Comparison of ENCODE assay signal across 8 cellular contexts in the genomic region with DNA sequence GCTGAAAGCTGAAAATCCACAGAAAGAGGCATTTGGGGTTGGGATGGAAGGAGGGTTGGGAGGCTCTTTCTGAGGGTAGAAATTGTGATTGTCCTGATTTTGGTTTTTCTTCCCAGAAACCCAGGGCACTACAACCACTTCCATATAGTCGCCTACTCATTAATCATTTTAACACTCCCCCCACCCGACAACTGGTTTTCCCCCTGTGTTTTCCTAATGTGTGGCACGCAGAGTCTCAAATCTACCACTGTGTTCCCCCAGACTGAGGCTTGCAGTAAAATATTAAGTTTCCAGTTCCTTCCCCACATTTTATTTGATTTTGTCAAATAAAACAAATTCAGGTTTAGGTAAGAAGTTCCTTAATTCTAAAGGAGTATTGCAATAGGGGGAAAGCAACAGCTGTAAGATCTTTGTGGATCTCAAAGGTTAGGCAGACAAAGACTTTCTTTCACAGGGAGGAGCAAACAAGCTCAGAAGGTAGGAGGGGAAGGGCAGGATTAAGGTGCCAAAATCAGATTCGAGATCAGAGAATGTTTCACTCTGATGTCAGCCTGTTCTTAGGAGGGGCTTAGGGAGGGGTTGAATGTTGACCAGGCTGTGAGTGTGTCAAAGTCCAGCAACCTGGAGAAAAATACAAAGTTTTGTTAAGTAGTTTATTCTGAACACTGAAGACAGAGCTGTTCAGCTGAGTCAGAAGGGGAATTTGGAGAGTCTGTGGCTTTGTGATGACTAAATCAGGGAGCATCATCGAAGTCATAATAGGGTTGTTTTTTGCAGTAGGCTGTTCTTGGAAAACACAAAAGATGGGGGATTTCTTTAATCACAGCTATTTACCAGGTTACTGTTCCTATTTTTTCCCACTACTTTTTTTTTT. TPM values are rescaled to one million over a fixed set of nuclear protein-coding genes. Genes with fewer than 3 reads are reported as not detected.
DNase-seq lines count a peak whose midpoint lies in the region; ATAC-seq and TF ChIP-seq lines count a peak whose summit lies in the region.

No MANE protein-coding gene starts in this region.

- H3K56ac ChIP-seq in H9 (ENCODE audit: insufficient read length, low read depth, low read length), result no peak overlapping the region

- in situ Hi-C loops in Caki2 (cut with HindIII; ENCODE audit: low pct_unique_long_range_greater_than_20kb, low sequenced_read_pairs), result no loop called here

- H3K4me2 ChIP-seq in H9 (ENCODE audit: insufficient read depth, insufficient read length, low read length), result no peak overlapping the region

- no peak overlapping the region for H3K4ac ChIP-seq in H9 (ENCODE audit: low read depth, low read length)

- no peak overlapping the region for H3K23ac ChIP-seq in H9 (ENCODE audit: insufficient read length, low read depth, low read length)

- H4K91ac ChIP-seq in H9 (ENCODE audit: insufficient read length, low read depth, low read length), result no peak overlapping the region

- H3K27ac Mint-ChIP-seq in H9, result no peak overlapping the region

- no peak for TF ChIP-seq CTCF in H9 (conservative IDR thresholded peaks at IDR 0.05)

- H3K4me1 Mint-ChIP-seq in H9, result peaks cover 12 to 27% of the 10 kb centered on the region in 2 experiments

- peaks cover 4 to 52% (median 26%) of the 10 kb centered on the region in 3 experiments for H3K36me3 Mint-ChIP-seq in H9 (ENCODE audit: insufficient read depth in 1 of 3, low read depth in 3 of 3)

- no peak overlapping the region for H3K9ac ChIP-seq in H9 (ENCODE audit: extremely low read depth, insufficient read length, low read length)

- no peaks in the 10 kb centered on the region for H3K23me2 ChIP-seq in H9 (ENCODE audit: insufficient read length, low read depth, low read length, poor library complexity, severe bottlenecking)

- no peaks in the 10 kb centered on the region for H3K27me3 ChIP-seq in H9 (ENCODE audit: insufficient read depth, low read length)

- no peak overlapping the region for H2AK5ac ChIP-seq in H9 (ENCODE audit: insufficient read length, low read length)

- H3K9me3 Mint-ChIP-seq in H9, result peaks cover 0 to 35% of the 10 kb centered on the region in 2 experiments; a peak in 3 of 5 replicates

- H2BK120ac ChIP-seq in H9 (ENCODE audit: low read depth, low read length, poor library complexity, severe bottlenecking), result no peak overlapping the region

- no peak overlapping the region; a peak in 1 of 5 replicates for H3K4me3 Mint-ChIP-seq in H9

- H4K5ac ChIP-seq in H9 (ENCODE audit: insufficient read length, low read depth, low read length), result no peak overlapping the region

- no peak overlapping the region for H2AFZ ChIP-seq in H9 (ENCODE audit: low read length)

- no peaks in the 10 kb centered on the region for H3K9me3 ChIP-seq in H9 (ENCODE audit: control insufficient read depth, low read depth, low read length)

- DNase-seq in Caki2 (ENCODE audit: low read depth), result peak; percentile 93
- peak; percentile 37 for DNase-seq in activated CD8-positive, alpha-beta memory T cell treated with anti-CD3 and anti-CD28 coated beads, Interleukin-2, amount 50 U/mL, for 4 hours
- DNase-seq in glomerular visceral epithelial cell (ENCODE audit: extremely low spot score), result peak; percentile 82
- DNase-seq in stimulated activated naive CD8-positive, alpha-beta T cell treated with anti-CD3 and anti-CD28 coated beads, Interleukin-15, Interleukin-2, amounts not matched to agents 100 U/mL and 50 U/mL, for 24 hours, result peak; percentile 49
- no peak for DNase-seq in UCSD-AML1 (lab: John Stamatoyannopoulos, UW; ENCODE audit: unreplicated experiment)
- DNase-seq in H9, result no peak

- H3K18ac ChIP-seq in H9 (ENCODE audit: insufficient read length, low read depth, low read length), result no peak overlapping the region

- H2BK5ac ChIP-seq in H9 (ENCODE audit: insufficient read length, low read length), result no peak overlapping the region

- peaks cover 2% of the 10 kb centered on the region for H3K79me1 ChIP-seq in H9 (ENCODE audit: insufficient read depth, low read depth, low read length, poor library complexity, severe bottlenecking)

- no CpG with 5 or more reads among the region's 5 CpGs for WGBS in H9 (ENCODE audit: extremely low coverage, insufficient read length, low lambda C conversion rate)

- peaks cover 7% of the 10 kb centered on the region; the same call in 1 of the 2 replicates for H3K4me1 ChIP-seq in H9 (ENCODE audit: insufficient read depth, low read length)

- no peak overlapping the region for H3K14ac ChIP-seq in H9 (ENCODE audit: insufficient read depth, low read length)

- H3T11ph ChIP-seq in H9 (ENCODE audit: low read length), result no peak overlapping the region

- no peak overlapping the region for H4K8ac ChIP-seq in H9 (replicated peaks; ENCODE audit: insufficient read length, low read depth, low read length)

- H4K20me1 ChIP-seq in H9 (ENCODE audit: control insufficient read depth, insufficient read depth, insufficient read length), result peaks cover 2% of the 10 kb centered on the region

- no peak overlapping the region for H2BK15ac ChIP-seq in H9 (ENCODE audit: low read depth, low read length)

- peaks cover 34% of the 10 kb centered on the region; the same call in 1 of the 2 replicates for H3K79me2 ChIP-seq in H9 (ENCODE audit: insufficient read depth, low read length)

- no peak overlapping the region for H3K27ac ChIP-seq in H9 (ENCODE audit: insufficient read length, low read depth, low read length)

- peaks cover 6% of the 10 kb centered on the region for H3K27me3 Mint-ChIP-seq in H9 (ENCODE audit: low read depth)

- ATAC-seq in GM19467 (IDR thresholded peaks at IDR 0.05; ENCODE audit: unreplicated experiment), result peak; percentile 53
- peak; percentile 58 for ATAC-seq in HG03558 (IDR thresholded peaks at IDR 0.05; ENCODE audit: extremely low read depth, unreplicated experiment)
- ATAC-seq in stimulated activated naive CD8-positive, alpha-beta T cell treated with anti-CD3 and anti-CD28 coated beads, Interleukin-15, Interleukin-2, amounts not matched to agents 100 U/mL and 50 U/mL, for 24 hours, result peak; percentile 77

- no peak overlapping the region for H2BK20ac ChIP-seq in H9 (ENCODE audit: low read depth, low read length, poor library complexity, severe bottlenecking)

- no peak overlapping the region for H2BK12ac ChIP-seq in H9 (ENCODE audit: insufficient read length, low read depth, low read length)

RNA-seq across cellular contexts. Expression of gene ZNF267, which starts 3.6 kb away (rescaled TPM):
- total RNA-seq in Caki2 (2014; rRNA removed; shearing (Covaris generic); ENCODE audit: low replicate concordance), result 6.2 and 14.5 TPM in 2 replicates
- 32.8 and 36.1 TPM in 2 replicates for total RNA-seq in H9 (2021)

Comparison
In these comparisons a context has a peak if more than half of its experiments do, and no peak if none do; other contexts are left out.
1. DNase-seq: peak in Caki2 (single experiment), activated CD8-positive, alpha-beta memory T cell treated with anti-CD3 and anti-CD28 coated beads, Interleukin-2, amount 50 U/mL, for 4 hours (single experiment), glomerular visceral epithelial cell (single experiment) and stimulated activated naive CD8-positive, alpha-beta T cell treated with anti-CD3 and anti-CD28 coated beads, Interleukin-15, Interleukin-2, amounts not matched to agents 100 U/mL and 50 U/mL, for 24 hours (single experiment); none in UCSD-AML1 (single experiment) and H9 (single experiment).
2. Peak in every context shown above with its lines, with median percentiles within 50 percentile points of each other: ATAC-seq.